In the genomic region with DNA sequence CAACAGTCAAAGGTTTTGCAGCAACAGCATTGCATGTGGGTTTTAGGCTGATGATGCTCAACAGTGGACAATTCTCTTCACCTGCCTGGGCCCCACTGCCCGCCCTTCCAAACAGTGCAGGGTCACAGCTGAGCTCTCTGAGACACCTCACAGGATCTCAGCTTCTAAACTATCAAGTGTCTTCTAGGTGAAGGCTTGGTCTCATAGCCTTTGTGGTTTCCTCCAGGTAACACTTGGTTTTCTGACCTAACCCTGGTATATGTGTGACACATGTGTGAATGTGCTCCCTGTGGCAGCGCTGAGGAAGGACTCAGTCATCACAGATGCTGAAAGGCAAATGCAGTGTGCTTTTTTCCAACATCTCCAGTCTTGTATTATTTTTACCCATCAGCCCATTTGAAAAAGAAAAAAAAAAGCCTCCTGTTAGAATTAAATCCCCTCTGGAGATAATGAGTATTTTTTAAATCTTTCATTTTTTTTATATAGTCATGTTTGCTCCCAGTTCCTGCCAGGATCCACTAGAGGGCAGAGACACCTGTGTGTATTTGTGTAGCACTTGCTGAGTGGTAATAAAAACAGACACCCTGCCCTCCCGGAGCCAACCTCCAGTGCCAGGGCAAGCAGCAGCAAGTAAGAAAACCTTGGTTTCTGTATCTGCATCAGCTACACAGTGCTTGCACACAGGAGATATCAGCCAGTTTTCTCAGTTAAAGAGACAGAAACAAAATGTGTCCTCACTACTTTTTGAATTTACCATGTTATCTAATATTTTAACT, we compare ENCODE assay signal across 8 cellular contexts. TPM values are rescaled to one million over a fixed set of nuclear protein-coding genes. Genes with fewer than 3 reads are reported as not detected.
DNase-seq lines count a peak whose midpoint lies in the region; ATAC-seq and TF ChIP-seq lines count a peak whose summit lies in the region.
"Not testable (repeated sequence)": the region's sequence is repeated elsewhere in the genome, so short reads cannot be mapped to it uniquely, and the experiment has no call there.

No MANE protein-coding gene starts in this region.

- H3K27me3 Mint-ChIP-seq in activated CD4-positive, alpha-beta memory T cell treated with anti-CD3 and anti-CD28 coated beads, Interleukin-2, amount 10 ng/mL, durations not matched to agents 7 days and 5 days; natural killer cell (ENCODE audit: low read depth in 2 of 2): not testable (repeated sequence)

- H3K4me3 Mint-ChIP-seq in activated CD4-positive, alpha-beta memory T cell treated with anti-CD3 and anti-CD28 coated beads, Interleukin-2, amount 10 ng/mL, durations not matched to agents 7 days and 5 days; natural killer cell; stimulated activated effector memory CD8-positive, alpha-beta T cell treated with anti-CD3 and anti-CD28 coated beads, Interleukin-12 subunit alpha, Interleukin-12 subunit beta, amount 100 ng/mL, for 72 hours: not testable (repeated sequence)

- TF ChIP-seq POLR2A in Peyer's patch (IDR thresholded peaks at IDR 0.05), result not testable (repeated sequence)

- not testable (repeated sequence) for H3K27ac ChIP-seq in 22Rv1; Peyer's patch; left ventricle myocardium inferior (replicated peaks)

- TF ChIP-seq CTCF in 22Rv1 (IDR thresholded peaks at IDR 0.05) (peak; percentile 16; the same call in 1 of the 2 replicates), Peyer's patch (IDR thresholded peaks at IDR 0.05) (peak in 1 of 6 experiments; percentile 17), left ventricle myocardium inferior (IDR thresholded peaks at IDR 0.05; ENCODE audit: borderline replicate concordance) (peak; percentile 30)
- not testable (repeated sequence) for TF ChIP-seq CTCF in natural killer cell (IDR thresholded peaks at IDR 0.05)

- H3K27me3 ChIP-seq in Peyer's patch; left ventricle myocardium inferior (ENCODE audit: low read depth): not testable (repeated sequence)

- DNase-seq in Peyer's patch, result peak in 2 of 3 donors; percentile 19 to 61
- peak; percentile 25 for DNase-seq in activated CD4-positive, alpha-beta memory T cell treated with anti-CD3 and anti-CD28 coated beads, Interleukin-2, amount 10 ng/mL, durations not matched to agents 7 days and 5 days
- DNase-seq in activated naive CD4-positive, alpha-beta T cell treated with anti-CD3 and anti-CD28 coated beads, Interleukin-2, amount 50 U/mL, for 16 hours, result peak; percentile 14
- DNase-seq in left ventricle myocardium inferior; natural killer cell; stimulated activated effector memory CD8-positive, alpha-beta T cell treated with anti-CD3 and anti-CD28 coated beads, Interleukin-12 subunit alpha, Interleukin-12 subunit beta, amount 100 ng/mL, for 72 hours (ENCODE audit: low spot score in 2 of 2): not testable (repeated sequence)

- H3K4me1 ChIP-seq in Peyer's patch, left ventricle myocardium inferior: not testable (repeated sequence)

- H3K4me3 ChIP-seq in Peyer's patch, left ventricle myocardium inferior: not testable (repeated sequence)

- CTCF ChIA-PET in activated CD4-positive, alpha-beta memory T cell treated with anti-CD3 and anti-CD28 coated beads, Interleukin-2, amount 10 ng/mL, durations not matched to agents 7 days and 5 days (lab: Charles Lee), result interaction anchor here (0.5 to 1.1 kb wide), 3 partner anchors 14 to 215 kb away, joined by 3 read pairs; no protein-coding TSS in a partner anchor

- H3K27ac Mint-ChIP-seq in activated CD4-positive, alpha-beta memory T cell treated with anti-CD3 and anti-CD28 coated beads, Interleukin-2, amount 10 ng/mL, durations not matched to agents 7 days and 5 days; stimulated activated effector memory CD8-positive, alpha-beta T cell treated with anti-CD3 and anti-CD28 coated beads, Interleukin-12 subunit alpha, Interleukin-12 subunit beta, amount 100 ng/mL, for 72 hours: not testable (repeated sequence)
- peak overlapping the region; percentile 57 to 81 for H3K27ac Mint-ChIP-seq in natural killer cell

- H3K9me3 Mint-ChIP-seq in activated CD4-positive, alpha-beta memory T cell treated with anti-CD3 and anti-CD28 coated beads, Interleukin-2, amount 10 ng/mL, durations not matched to agents 7 days and 5 days; natural killer cell; stimulated activated effector memory CD8-positive, alpha-beta T cell treated with anti-CD3 and anti-CD28 coated beads, Interleukin-12 subunit alpha, Interleukin-12 subunit beta, amount 100 ng/mL, for 72 hours: not testable (repeated sequence)

- H3K4me1 Mint-ChIP-seq in activated CD4-positive, alpha-beta memory T cell treated with anti-CD3 and anti-CD28 coated beads, Interleukin-2, amount 10 ng/mL, durations not matched to agents 7 days and 5 days; natural killer cell; stimulated activated effector memory CD8-positive, alpha-beta T cell treated with anti-CD3 and anti-CD28 coated beads, Interleukin-12 subunit alpha, Interleukin-12 subunit beta, amount 100 ng/mL, for 72 hours: not testable (repeated sequence)

- not testable (repeated sequence) for H3K9me3 ChIP-seq in Peyer's patch; left ventricle myocardium inferior (replicated peaks)

- peak; percentile 64 for ATAC-seq in GM21737 (IDR thresholded peaks at IDR 0.05; ENCODE audit: unreplicated experiment)
- ATAC-seq in natural killer cell, result peak; percentile 71 to 99 (median 95)
- ATAC-seq in stimulated activated effector memory CD8-positive, alpha-beta T cell treated with anti-CD3 and anti-CD28 coated beads, Interleukin-12 subunit alpha, Interleukin-12 subunit beta, amount 100 ng/mL, for 72 hours, result peak; percentile 93

- intact Hi-C loops in left ventricle myocardium inferior (cut with micrococcal nuclease); natural killer cell (cut with micrococcal nuclease): not testable (repeated sequence)

- not testable (repeated sequence) for H3K36me3 Mint-ChIP-seq in activated CD4-positive, alpha-beta memory T cell treated with anti-CD3 and anti-CD28 coated beads, Interleukin-2, amount 10 ng/mL, durations not matched to agents 7 days and 5 days (ENCODE audit: low read depth); natural killer cell; stimulated activated effector memory CD8-positive, alpha-beta T cell treated with anti-CD3 and anti-CD28 coated beads, Interleukin-12 subunit alpha, Interleukin-12 subunit beta, amount 100 ng/mL, for 72 hours

- H3K36me3 ChIP-seq in Peyer's patch, left ventricle myocardium inferior: not testable (repeated sequence)

- POLR2A ChIA-PET in activated CD4-positive, alpha-beta memory T cell treated with anti-CD3 and anti-CD28 coated beads, Interleukin-2, amount 10 ng/mL, durations not matched to agents 7 days and 5 days (lab: Charles Lee), result not testable (repeated sequence)

RNA-seq across cellular contexts. Expression of gene ZNF595, which starts 24.2 kb away (rescaled TPM):
- total RNA-seq in Peyer's patch (10 to 100 TPM in 3 of 4 donors, 1 to 10 TPM in 1; 8.9 to 52.8 (median 26.9) TPM), left ventricle myocardium inferior (6.0 TPM), natural killer cell (10 to 100 TPM; 23.0 to 91.2 (median 38.0) TPM)
- total RNA-seq in activated CD4-positive, alpha-beta memory T cell treated with anti-CD3 and anti-CD28 coated beads, Interleukin-2, amount 10 ng/mL, durations not matched to agents 7 days and 5 days, result 1 to 10 TPM; 4.2 to 5.5 TPM
